Comparison of ENCODE assay signal across 26 cellular contexts in genomic region chr6:72969666-72970065, GRCh38.
"Had no signal": no experiment of that assay in that cellular context is flagged by ENCODE, and none has a peak within 500 bp of the region (broad histone marks: within the 10 kb centered on the region; RNA-seq: fewer than 3 reads in every experiment).

No MANE protein-coding gene starts in this region.

- H3K9me3 ChIP-seq: ascending aorta, colonic mucosa, esophagus muscularis mucosa, gastrocnemius medialis, sigmoid colon, spleen, testis, vagina had no signal

- DNase-seq: activated CD4-positive, alpha-beta T cell treated with anti-CD3 and anti-CD28 coated beads, Interleukin-2, amount 10 ng/mL, durations not matched to agents 7 days and 5 days; activated CD4-positive, CD25-positive, alpha-beta regulatory T cell treated with anti-CD3 and anti-CD28 coated beads, Interleukin-2, amount 50 U/mL, for 72 hours; activated CD8-positive, alpha-beta T cell treated with anti-CD3 and anti-CD28 coated beads for 36 hours; activated gamma-delta T cell treated with Interleukin-2 at 50 U/mL for 16 hours; activated T-cell treated with anti-CD3 and anti-CD28 coated beads, Interleukin-2, amount 50 U/mL, for 1 hour; brain microvascular endothelial cell; colonic mucosa; dorsolateral prefrontal cortex; effector memory CD8-positive, alpha-beta T cell; gastrocnemius medialis; left colon; mesenchymal stem cell; naive thymus-derived CD4-positive, alpha-beta T cell; occipital lobe; posterior cingulate gyrus; sigmoid colon; spleen; stimulated activated CD4-positive, alpha-beta T cell treated with anti-CD3 and anti-CD28 coated beads, Interleukin-4, amount 100 ng/mL, for 1 hour; stimulated activated naive CD4-positive, alpha-beta T cell; testis; WERI-Rb-1 had no signal

- H3K27me3 ChIP-seq: ascending aorta, brain microvascular endothelial cell, colonic mucosa, dorsolateral prefrontal cortex, esophagus muscularis mucosa, gastrocnemius medialis, sigmoid colon, spleen, testis, vagina had no signal

- H3K36me3 ChIP-seq: ascending aorta, brain microvascular endothelial cell, colonic mucosa, esophagus muscularis mucosa, gastrocnemius medialis, sigmoid colon, spleen, vagina, WERI-Rb-1 had no signal

- H3K4me1 ChIP-seq: ascending aorta, colonic mucosa, sigmoid colon, spleen, testis, vagina had no signal

- FAIRE-seq: endothelial cell of umbilical vein, islet of Langerhans had no signal

- H3K27ac ChIP-seq: ascending aorta, brain microvascular endothelial cell, colonic mucosa, dorsolateral prefrontal cortex, esophagus muscularis mucosa, gastrocnemius medialis, sigmoid colon, spleen, testis, vagina, WERI-Rb-1 had no signal

- H3K4me3 ChIP-seq: ascending aorta, colonic mucosa, dorsolateral prefrontal cortex, esophagus muscularis mucosa, gastrocnemius medialis, sigmoid colon, spleen, testis, vagina had no signal
